In the genomic region with DNA sequence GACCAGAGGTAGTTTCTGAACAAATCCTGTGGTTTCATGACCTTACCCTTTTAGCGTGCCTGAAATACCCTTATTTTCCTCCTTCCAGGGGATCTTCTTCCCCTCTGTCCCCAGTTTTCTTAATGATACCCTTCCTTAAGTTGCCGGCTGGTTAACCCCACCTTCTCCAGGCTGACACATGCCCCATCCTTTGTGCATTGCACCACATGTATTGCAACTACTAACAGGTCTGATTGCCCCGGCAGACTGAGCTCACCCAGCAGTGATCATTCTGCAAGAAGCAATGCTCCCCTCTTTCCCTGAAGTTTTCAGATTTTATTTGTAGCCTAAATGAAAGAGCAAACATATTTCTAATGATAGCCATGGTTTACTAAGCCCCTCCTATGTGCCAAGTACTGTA, we compare ENCODE assay signal across 25 cellular contexts.
"Had no signal": no experiment of that assay in that cellular context is flagged by ENCODE, and none has a peak within 500 bp of the region (broad histone marks: within the 10 kb centered on the region; RNA-seq: fewer than 3 reads in every experiment).

No MANE protein-coding gene starts in this region.

- H3K4me3 ChIP-seq: ascending aorta, cardiac muscle cell, coronary artery, mucosa of descending colon, pancreas, prostate gland, sigmoid colon, uterus had no signal

- H3K27me3 ChIP-seq: ascending aorta, cardiac muscle cell, pancreas, sigmoid colon, uterus had no signal

- H3K4me1 ChIP-seq: ascending aorta, pancreas, prostate gland, sigmoid colon, uterus had no signal

- H3K27ac ChIP-seq: ascending aorta, cardiac muscle cell, coronary artery, pancreas, prostate gland, sigmoid colon, uterus had no signal

- ATAC-seq: effector memory CD8-positive, alpha-beta T cell; esophagus mucosa; left cardiac atrium; left ventricle myocardium superior; mucosa of descending colon; pancreas; stimulated activated memory B cell treated with anti-CD40 and anti-IgM and Interleukin-4, amounts not matched to agents 10 μg/mL and 1 μg/mL and 100 μg/mL, for 72 hours; stimulated activated naive CD8-positive, alpha-beta T cell treated with anti-CD3 and anti-CD28 coated beads, Interleukin-15, amount 100 ng/mL, for 72 hours had no signal

- DNase-seq: activated B cell treated with CpG ODN at 0.5 μM for 24 hours; activated effector memory CD4-positive, alpha-beta T cell treated with Interleukin-2 at 50 U/mL for 16 hours; activated naive CD4-positive, alpha-beta T cell treated with Interleukin-2 at 50 U/mL for 16 hours; effector memory CD8-positive, alpha-beta T cell; foreskin fibroblast; head of caudate nucleus; hippocampal formation; left cardiac atrium; left ventricle myocardium superior; mucosa of descending colon; pancreas; sigmoid colon; small intestine; stimulated activated CD4-positive, alpha-beta T cell treated with anti-CD3 and anti-CD28 coated beads, Interleukin-4, amount 100 ng/mL, for 4 hours; stimulated activated CD8-positive, alpha-beta memory T cell treated with anti-CD3 and anti-CD28 coated beads, Interleukin-4, amount 100 ng/mL, for 48 hours; stimulated activated naive CD8-positive, alpha-beta T cell treated with anti-CD3 and anti-CD28 coated beads, Interleukin-15, amount 100 ng/mL, for 72 hours; substantia nigra; T1000; uterus had no signal

- H3K9me3 ChIP-seq: pancreas, prostate gland, uterus had no signal

- H3K36me3 ChIP-seq: ascending aorta, cardiac muscle cell, pancreas, prostate gland, sigmoid colon, uterus had no signal
